ENCODE assay signal across 1 cellular context in the genomic region with DNA sequence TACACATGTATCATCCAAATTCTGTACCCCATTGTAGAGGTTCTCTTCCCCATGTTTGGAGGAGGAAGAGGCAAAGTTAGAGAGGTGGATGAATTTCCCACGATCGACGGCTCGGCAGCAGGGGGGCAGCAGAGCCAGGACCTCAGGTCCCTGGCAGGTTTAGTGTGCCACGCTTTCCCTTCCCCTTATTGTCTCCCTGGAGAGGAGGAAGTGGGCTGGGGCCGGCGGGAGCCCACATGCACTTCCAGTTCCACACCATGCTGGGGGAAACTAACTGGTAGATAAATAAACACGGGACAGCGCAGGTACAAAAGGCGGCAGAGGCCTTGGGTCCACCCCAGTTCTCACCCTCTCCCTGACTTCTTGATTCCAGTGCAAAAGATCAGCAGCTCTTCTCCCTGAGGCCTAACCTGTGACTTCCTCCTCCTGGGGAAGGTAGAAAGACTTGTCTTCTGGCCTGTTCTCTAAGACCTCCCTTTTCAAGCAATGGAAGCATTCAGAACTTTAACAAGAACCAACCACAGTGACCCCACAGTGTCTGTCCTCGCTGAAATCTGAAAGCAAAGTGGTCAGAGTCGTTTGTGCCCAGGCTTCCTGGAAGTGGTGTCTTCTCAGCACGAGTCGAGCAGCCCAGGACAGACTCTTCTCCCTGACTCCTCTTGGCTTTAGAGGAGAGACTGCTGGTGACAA.
TF ChIP-seq lines count a peak whose summit lies in the region.

No MANE protein-coding gene starts in this region.

TF ChIP-seq in HepG2, 621 proteins besides CTCF, POLR2A, EP300 and RAD21 (continued from another document):
- TF ChIP-seq, protein P1, sequence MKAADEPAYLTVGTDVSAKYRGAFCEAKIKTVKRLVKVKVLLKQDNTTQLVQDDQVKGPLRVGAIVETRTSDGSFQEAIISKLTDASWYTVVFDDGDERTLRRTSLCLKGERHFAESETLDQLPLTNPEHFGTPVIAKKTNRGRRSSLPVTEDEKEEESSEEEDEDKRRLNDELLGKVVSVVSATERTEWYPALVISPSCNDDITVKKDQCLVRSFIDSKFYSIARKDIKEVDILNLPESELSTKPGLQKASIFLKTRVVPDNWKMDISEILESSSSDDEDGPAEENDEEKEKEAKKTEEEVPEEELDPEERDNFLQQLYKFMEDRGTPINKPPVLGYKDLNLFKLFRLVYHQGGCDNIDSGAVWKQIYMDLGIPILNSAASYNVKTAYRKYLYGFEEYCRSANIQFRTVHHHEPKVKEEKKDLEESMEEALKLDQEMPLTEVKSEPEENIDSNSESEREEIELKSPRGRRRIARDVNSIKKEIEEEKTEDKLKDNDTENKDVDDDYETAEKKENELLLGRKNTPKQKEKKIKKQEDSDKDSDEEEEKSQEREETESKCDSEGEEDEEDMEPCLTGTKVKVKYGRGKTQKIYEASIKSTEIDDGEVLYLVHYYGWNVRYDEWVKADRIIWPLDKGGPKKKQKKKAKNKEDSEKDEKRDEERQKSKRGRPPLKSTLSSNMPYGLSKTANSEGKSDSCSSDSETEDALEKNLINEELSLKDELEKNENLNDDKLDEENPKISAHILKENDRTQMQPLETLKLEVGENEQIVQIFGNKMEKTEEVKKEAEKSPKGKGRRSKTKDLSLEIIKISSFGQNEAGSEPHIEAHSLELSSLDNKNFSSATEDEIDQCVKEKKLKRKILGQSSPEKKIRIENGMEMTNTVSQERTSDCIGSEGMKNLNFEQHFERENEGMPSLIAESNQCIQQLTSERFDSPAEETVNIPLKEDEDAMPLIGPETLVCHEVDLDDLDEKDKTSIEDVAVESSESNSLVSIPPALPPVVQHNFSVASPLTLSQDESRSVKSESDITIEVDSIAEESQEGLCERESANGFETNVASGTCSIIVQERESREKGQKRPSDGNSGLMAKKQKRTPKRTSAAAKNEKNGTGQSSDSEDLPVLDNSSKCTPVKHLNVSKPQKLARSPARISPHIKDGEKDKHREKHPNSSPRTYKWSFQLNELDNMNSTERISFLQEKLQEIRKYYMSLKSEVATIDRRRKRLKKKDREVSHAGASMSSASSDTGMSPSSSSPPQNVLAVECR (CRISPR knock-in tag; IDR thresholded peaks at IDR 0.05; ENCODE audit: borderline replicate concordance) = peak; percentile 55; the same call in 1 of the 2 replicates
- TF ChIP-seq ZNF7 (CRISPR knock-in tag; IDR thresholded peaks at IDR 0.05) (peak; percentile 91), SALL1 (CRISPR knock-in tag; IDR thresholded peaks at IDR 0.05) (0 out of 2 replicates have a peak, but pooled peaks have one; percentile 23), ERF (CRISPR knock-in tag; IDR thresholded peaks at IDR 0.05) (no peak), ZNF777 (CRISPR knock-in tag; IDR thresholded peaks at IDR 0.05) (peak; percentile 63; the same call in 1 of the 2 replicates), ZFY (CRISPR knock-in tag; IDR thresholded peaks at IDR 0.05) (peak; percentile 51; the same call in 1 of the 2 replicates), HHEX (CRISPR knock-in tag; IDR thresholded peaks at IDR 0.05) (no peak), ZFX (CRISPR knock-in tag; IDR thresholded peaks at IDR 0.05; ENCODE audit: low read depth) (peak; percentile 80), ZNF12 (CRISPR knock-in tag; IDR thresholded peaks at IDR 0.05) (0 out of 2 replicates have a peak, but pooled peaks have one; percentile 19), NR2C2 (CRISPR knock-in tag; IDR thresholded peaks at IDR 0.05; ENCODE audit: borderline replicate concordance) (no peak), SAFB2 (CRISPR knock-in tag; IDR thresholded peaks at IDR 0.05; ENCODE audit: borderline replicate concordance, low read depth) (no peak), HNF4A (CRISPR knock-in tag; IDR thresholded peaks at IDR 0.05) (0 out of 2 replicates have a peak, but pooled peaks have one; percentile 20), PHF20 (CRISPR knock-in tag; IDR thresholded peaks at IDR 0.05) (peak; percentile 45; the same call in 1 of the 2 replicates), TP53 (CRISPR knock-in tag; conservative IDR thresholded peaks at IDR 0.05) (no peak), DMAP1 (CRISPR knock-in tag; IDR thresholded peaks at IDR 0.05) (peak; percentile 39; the same call in 1 of the 2 replicates), POLR2G (IDR thresholded peaks at IDR 0.05; ENCODE audit: low read depth, low read length) (peak; percentile 38; the same call in 1 of the 2 replicates), ZNF501 (CRISPR knock-in tag; IDR thresholded peaks at IDR 0.05) (no peak), FOXA3 (CRISPR knock-in tag; IDR thresholded peaks at IDR 0.05) (0 out of 2 replicates have a peak, but pooled peaks have one; percentile 16), GABPA (IDR thresholded peaks at IDR 0.05; ENCODE audit: low read depth, low read length) (no peak), GABPA (CRISPR knock-in tag; IDR thresholded peaks at IDR 0.05; ENCODE audit: low read depth) (peak; percentile 49; the same call in 1 of the 2 replicates), NFKB2 (CRISPR knock-in tag; IDR thresholded peaks at IDR 0.05; ENCODE audit: borderline replicate concordance) (peak; percentile 26; the same call in 1 of the 2 replicates), POLR2AphosphoS5 (IDR thresholded peaks at IDR 0.05; ENCODE audit: low read depth, low read length) (peak; percentile 40; the same call in 1 of the 2 replicates), MYC (CRISPR knock-in tag; IDR thresholded peaks at IDR 0.05; ENCODE audit: borderline replicate concordance) (peak; percentile 33; the same call in 1 of the 2 replicates), NR2F2 (IDR thresholded peaks at IDR 0.05; ENCODE audit: borderline replicate concordance, low read depth) (no peak), CENPT (CRISPR knock-in tag; IDR thresholded peaks at IDR 0.05; ENCODE audit: low read depth) (0 out of 2 replicates have a peak, but pooled peaks have one; percentile 37), ZBTB7B (CRISPR knock-in tag; IDR thresholded peaks at IDR 0.05) (0 out of 2 replicates have a peak, but pooled peaks have one; percentile 20), PHF8 (CRISPR knock-in tag; IDR thresholded peaks at IDR 0.05) (peak; percentile 42; the same call in 1 of the 2 replicates), ZFP36L1 (CRISPR knock-in tag; IDR thresholded peaks at IDR 0.05) (0 out of 2 replicates have a peak, but pooled peaks have one; percentile 43), ZNF263 (CRISPR knock-in tag; IDR thresholded peaks at IDR 0.05) (peak; percentile 36; the same call in 1 of the 2 replicates), KAT8 (CRISPR knock-in tag; IDR thresholded peaks at IDR 0.05) (0 out of 2 replicates have a peak, but pooled peaks have one; percentile 27)
- TF ChIP-seq, protein P2, sequence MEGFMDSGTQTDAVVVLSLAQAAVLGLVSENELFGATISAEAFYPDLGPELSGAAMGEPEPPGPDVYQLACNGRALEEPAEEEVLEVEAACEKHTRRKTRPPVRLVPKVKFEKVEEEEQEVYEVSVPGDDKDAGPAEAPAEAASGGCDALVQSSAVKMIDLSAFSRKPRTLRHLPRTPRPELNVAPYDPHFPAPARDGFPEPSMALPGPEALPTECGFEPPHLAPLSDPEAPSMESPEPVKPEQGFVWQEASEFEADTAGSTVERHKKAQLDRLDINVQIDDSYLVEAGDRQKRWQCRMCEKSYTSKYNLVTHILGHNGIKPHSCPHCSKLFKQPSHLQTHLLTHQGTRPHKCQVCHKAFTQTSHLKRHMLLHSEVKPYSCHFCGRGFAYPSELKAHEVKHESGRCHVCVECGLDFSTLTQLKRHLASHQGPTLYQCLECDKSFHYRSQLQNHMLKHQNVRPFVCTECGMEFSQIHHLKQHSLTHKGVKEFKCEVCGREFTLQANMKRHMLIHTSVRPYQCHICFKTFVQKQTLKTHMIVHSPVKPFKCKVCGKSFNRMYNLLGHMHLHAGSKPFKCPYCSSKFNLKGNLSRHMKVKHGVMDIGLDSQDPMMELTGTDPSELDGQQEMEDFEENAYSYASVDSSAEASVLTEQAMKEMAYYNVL (CRISPR knock-in tag; IDR thresholded peaks at IDR 0.05; ENCODE audit: borderline replicate concordance) = 0 out of 2 replicates have a peak, but pooled peaks have one; percentile 5
- TF ChIP-seq, protein P3, sequence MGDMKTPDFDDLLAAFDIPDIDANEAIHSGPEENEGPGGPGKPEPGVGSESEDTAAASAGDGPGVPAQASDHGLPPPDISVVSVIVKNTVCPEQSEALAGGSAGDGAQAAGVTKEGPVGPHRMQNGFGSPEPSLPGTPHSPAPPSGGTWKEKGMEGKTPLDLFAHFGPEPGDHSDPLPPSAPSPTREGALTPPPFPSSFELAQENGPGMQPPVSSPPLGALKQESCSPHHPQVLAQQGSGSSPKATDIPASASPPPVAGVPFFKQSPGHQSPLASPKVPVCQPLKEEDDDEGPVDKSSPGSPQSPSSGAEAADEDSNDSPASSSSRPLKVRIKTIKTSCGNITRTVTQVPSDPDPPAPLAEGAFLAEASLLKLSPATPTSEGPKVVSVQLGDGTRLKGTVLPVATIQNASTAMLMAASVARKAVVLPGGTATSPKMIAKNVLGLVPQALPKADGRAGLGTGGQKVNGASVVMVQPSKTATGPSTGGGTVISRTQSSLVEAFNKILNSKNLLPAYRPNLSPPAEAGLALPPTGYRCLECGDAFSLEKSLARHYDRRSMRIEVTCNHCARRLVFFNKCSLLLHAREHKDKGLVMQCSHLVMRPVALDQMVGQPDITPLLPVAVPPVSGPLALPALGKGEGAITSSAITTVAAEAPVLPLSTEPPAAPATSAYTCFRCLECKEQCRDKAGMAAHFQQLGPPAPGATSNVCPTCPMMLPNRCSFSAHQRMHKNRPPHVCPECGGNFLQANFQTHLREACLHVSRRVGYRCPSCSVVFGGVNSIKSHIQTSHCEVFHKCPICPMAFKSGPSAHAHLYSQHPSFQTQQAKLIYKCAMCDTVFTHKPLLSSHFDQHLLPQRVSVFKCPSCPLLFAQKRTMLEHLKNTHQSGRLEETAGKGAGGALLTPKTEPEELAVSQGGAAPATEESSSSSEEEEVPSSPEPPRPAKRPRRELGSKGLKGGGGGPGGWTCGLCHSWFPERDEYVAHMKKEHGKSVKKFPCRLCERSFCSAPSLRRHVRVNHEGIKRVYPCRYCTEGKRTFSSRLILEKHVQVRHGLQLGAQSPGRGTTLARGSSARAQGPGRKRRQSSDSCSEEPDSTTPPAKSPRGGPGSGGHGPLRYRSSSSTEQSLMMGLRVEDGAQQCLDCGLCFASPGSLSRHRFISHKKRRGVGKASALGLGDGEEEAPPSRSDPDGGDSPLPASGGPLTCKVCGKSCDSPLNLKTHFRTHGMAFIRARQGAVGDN (CRISPR knock-in tag; IDR thresholded peaks at IDR 0.05) = peak; percentile 58
- TF ChIP-seq, protein P4, sequence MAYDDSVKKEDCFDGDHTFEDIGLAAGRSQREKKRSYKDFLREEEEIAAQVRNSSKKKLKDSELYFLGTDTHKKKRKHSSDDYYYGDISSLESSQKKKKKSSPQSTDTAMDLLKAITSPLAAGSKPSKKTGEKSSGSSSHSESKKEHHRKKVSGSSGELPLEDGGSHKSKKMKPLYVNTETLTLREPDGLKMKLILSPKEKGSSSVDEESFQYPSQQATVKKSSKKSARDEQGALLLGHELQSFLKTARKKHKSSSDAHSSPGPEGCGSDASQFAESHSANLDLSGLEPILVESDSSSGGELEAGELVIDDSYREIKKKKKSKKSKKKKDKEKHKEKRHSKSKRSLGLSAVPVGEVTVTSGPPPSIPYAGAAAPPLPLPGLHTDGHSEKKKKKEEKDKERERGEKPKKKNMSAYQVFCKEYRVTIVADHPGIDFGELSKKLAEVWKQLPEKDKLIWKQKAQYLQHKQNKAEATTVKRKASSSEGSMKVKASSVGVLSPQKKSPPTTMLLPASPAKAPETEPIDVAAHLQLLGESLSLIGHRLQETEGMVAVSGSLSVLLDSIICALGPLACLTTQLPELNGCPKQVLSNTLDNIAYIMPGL (CRISPR knock-in tag; IDR thresholded peaks at IDR 0.05; ENCODE audit: borderline replicate concordance in 1 of 2, low read depth in 1 of 2) = peak in 1 of 2 experiments; percentile 40; a peak in 1 of 4 replicates
- TF ChIP-seq, protein P5, sequence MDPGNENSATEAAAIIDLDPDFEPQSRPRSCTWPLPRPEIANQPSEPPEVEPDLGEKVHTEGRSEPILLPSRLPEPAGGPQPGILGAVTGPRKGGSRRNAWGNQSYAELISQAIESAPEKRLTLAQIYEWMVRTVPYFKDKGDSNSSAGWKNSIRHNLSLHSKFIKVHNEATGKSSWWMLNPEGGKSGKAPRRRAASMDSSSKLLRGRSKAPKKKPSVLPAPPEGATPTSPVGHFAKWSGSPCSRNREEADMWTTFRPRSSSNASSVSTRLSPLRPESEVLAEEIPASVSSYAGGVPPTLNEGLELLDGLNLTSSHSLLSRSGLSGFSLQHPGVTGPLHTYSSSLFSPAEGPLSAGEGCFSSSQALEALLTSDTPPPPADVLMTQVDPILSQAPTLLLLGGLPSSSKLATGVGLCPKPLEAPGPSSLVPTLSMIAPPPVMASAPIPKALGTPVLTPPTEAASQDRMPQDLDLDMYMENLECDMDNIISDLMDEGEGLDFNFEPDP (CRISPR knock-in tag; conservative IDR thresholded peaks at IDR 0.05) = no peak
- TF ChIP-seq, protein P6, sequence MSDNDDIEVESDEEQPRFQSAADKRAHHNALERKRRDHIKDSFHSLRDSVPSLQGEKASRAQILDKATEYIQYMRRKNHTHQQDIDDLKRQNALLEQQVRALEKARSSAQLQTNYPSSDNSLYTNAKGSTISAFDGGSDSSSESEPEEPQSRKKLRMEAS (IDR thresholded peaks at IDR 0.05) = peak; percentile 39; the same call in 1 of the 2 replicates
- TF ChIP-seq, protein P7, sequence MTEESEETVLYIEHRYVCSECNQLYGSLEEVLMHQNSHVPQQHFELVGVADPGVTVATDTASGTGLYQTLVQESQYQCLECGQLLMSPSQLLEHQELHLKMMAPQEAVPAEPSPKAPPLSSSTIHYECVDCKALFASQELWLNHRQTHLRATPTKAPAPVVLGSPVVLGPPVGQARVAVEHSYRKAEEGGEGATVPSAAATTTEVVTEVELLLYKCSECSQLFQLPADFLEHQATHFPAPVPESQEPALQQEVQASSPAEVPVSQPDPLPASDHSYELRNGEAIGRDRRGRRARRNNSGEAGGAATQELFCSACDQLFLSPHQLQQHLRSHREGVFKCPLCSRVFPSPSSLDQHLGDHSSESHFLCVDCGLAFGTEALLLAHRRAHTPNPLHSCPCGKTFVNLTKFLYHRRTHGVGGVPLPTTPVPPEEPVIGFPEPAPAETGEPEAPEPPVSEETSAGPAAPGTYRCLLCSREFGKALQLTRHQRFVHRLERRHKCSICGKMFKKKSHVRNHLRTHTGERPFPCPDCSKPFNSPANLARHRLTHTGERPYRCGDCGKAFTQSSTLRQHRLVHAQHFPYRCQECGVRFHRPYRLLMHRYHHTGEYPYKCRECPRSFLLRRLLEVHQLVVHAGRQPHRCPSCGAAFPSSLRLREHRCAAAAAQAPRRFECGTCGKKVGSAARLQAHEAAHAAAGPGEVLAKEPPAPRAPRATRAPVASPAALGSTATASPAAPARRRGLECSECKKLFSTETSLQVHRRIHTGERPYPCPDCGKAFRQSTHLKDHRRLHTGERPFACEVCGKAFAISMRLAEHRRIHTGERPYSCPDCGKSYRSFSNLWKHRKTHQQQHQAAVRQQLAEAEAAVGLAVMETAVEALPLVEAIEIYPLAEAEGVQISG (CRISPR knock-in tag; IDR thresholded peaks at IDR 0.05) = 0 out of 2 replicates have a peak, but pooled peaks have one; percentile 29
